ENCODE assay signal across 21 cellular contexts in genomic region chr3:52695798-52696649, GRCh38. TPM values are rescaled to one million over a fixed set of nuclear protein-coding genes. Genes with fewer than 3 reads are reported as not detected.
DNase-seq lines count a peak whose midpoint lies in the region; ATAC-seq, FAIRE-seq and TF ChIP-seq lines count a peak whose summit lies in the region.
"Had no signal": no experiment of that assay in that cellular context is flagged by ENCODE, and none has a peak within 500 bp of the region (broad histone marks: within the 10 kb centered on the region; RNA-seq: fewer than 3 reads in every experiment).

No MANE protein-coding gene starts in this region.

- no peaks in the 10 kb centered on the region for H3K27me3 ChIP-seq in CD4-positive, CD25-positive, alpha-beta regulatory T cell (ENCODE audit: control insufficient read depth, insufficient read depth, low read length)
- no peaks in the 10 kb centered on the region for H3K27me3 ChIP-seq in H1 (replicated peaks in 1 of 4; ENCODE audit: control insufficient read depth in 3 of 4, extremely low read depth in 1 of 4, insufficient read depth in 3 of 4, low read length in 3 of 4)
- H3K27me3 ChIP-seq: ovary had no signal

- H3K23me2 ChIP-seq in H1 (ENCODE audit: low read depth, low read length): no peaks in the 10 kb centered on the region

- H3K79me1 ChIP-seq in H1 (ENCODE audit: low read depth, low read length): no peaks in the 10 kb centered on the region

- no peak overlapping the region for H3K4ac ChIP-seq in H1 (replicated peaks; ENCODE audit: insufficient read length, low read depth, low read length)

- peak overlapping the region; percentile 9 for H3K27ac ChIP-seq in CD4-positive, CD25-positive, alpha-beta regulatory T cell (ENCODE audit: insufficient read depth, low read length, poor library complexity, severe bottlenecking)
- H3K27ac ChIP-seq in H1 (ENCODE audit: low read depth, low read length): no peak overlapping the region
- H3K27ac ChIP-seq: ovary, thoracic aorta had no signal

- H4K5ac ChIP-seq in H1 (ENCODE audit: insufficient read length, low read depth, low read length): no peak overlapping the region

- TF ChIP-seq POLR2A in H1 (IDR thresholded peaks at IDR 0.05; ENCODE audit: control extremely low read depth in 1 of 2, low read depth in 2 of 2, low read length in 2 of 2) (peak; percentile 39 to 76), H54 (IDR thresholded peaks at IDR 0.05; ENCODE audit: low read depth, low read length) (no peak)

- H3K9ac ChIP-seq in H1 (replicated peaks in 1 of 4; ENCODE audit: extremely low read depth in 1 of 4, low read depth in 3 of 4, low read length in 3 of 4): no peak overlapping the region

- H3K56ac ChIP-seq in H1 (replicated peaks; ENCODE audit: insufficient read length, low read depth, low read length): no peak overlapping the region

- H3K14ac ChIP-seq in H1 (ENCODE audit: insufficient read length): no peak overlapping the region

- no peak overlapping the region for H2BK20ac ChIP-seq in H1 (ENCODE audit: low read length)

- FAIRE-seq in H1 (lab: Jason Lieb, UNC) (no peak), H54 (lab: Jason Lieb, UNC) (no peak)

- peaks cover 7 to 13% of the 10 kb centered on the region in 2 experiments for H4K20me1 ChIP-seq in H1 (replicated peaks in 1 of 2; ENCODE audit: control insufficient read depth in 1 of 2, insufficient read depth in 2 of 2, low read length in 2 of 2)

- TF ChIP-seq EP300 in H1 (IDR thresholded peaks at IDR 0.05; ENCODE audit: borderline replicate concordance in 1 of 2, low read depth in 2 of 2, low read length in 2 of 2): no peak

- no peaks in the 10 kb centered on the region; a peak in 1 of 4 replicates for H3K79me2 ChIP-seq in H1 (ENCODE audit: control insufficient read depth in 1 of 2, insufficient read depth in 2 of 2, low read length in 2 of 2)

- no peaks in the 10 kb centered on the region for H3K4me1 ChIP-seq in CD4-positive, CD25-positive, alpha-beta regulatory T cell (ENCODE audit: control insufficient read depth, insufficient read depth, low read length, poor library complexity, severe bottlenecking)
- H3K4me1 ChIP-seq in H1 (replicated peaks in 1 of 4; ENCODE audit: control insufficient read depth in 3 of 4, insufficient read depth in 4 of 4, low read length in 3 of 4): no peaks in the 10 kb centered on the region

- H3K9me3 ChIP-seq in CD4-positive, CD25-positive, alpha-beta regulatory T cell (ENCODE audit: control insufficient read depth in 2 of 2, low read length in 2 of 2): no peaks in the 10 kb centered on the region
- H3K9me3 ChIP-seq in H1 (ENCODE audit: insufficient read depth in 2 of 2, low read depth in 1 of 2, low read length in 1 of 2): no peaks in the 10 kb centered on the region
- H3K9me3 ChIP-seq: ovary, thoracic aorta had no signal

- ATAC-seq in CD4-positive, CD25-positive, alpha-beta regulatory T cell (ENCODE audit: low read depth in 2 of 2): no peak
- ATAC-seq: activated naive CD8-positive, alpha-beta T cell treated with anti-CD3 and anti-CD28 coated beads, Interleukin-2, amount 50 U/mL, for 24 hours; right cardiac atrium; T-cell had no signal

- 93% methylated on average over 4 of the region's 4 CpGs; no CpG with 5 or more reads in 1 of the 2 experiments for WGBS in H1 (ENCODE audit: extremely low coverage in 1 of 2, insufficient coverage in 1 of 2, insufficient read length in 1 of 2, insufficient replicate concordance in 2 of 2, low coverage in 1 of 2, low lambda C conversion rate in 2 of 2, missing lambda C conversion rate in 1 of 2), 2 experiments

- H2BK120ac ChIP-seq in H1 (replicated peaks; ENCODE audit: low read depth, low read length): no peak overlapping the region

- H3K36me3 ChIP-seq in CD4-positive, CD25-positive, alpha-beta regulatory T cell (ENCODE audit: control insufficient read depth, insufficient read depth, low read length): peaks cover 77% of the 10 kb centered on the region
- peaks cover 40 to 72% (median 56%) of the 10 kb centered on the region in 4 experiments for H3K36me3 ChIP-seq in H1 (ENCODE audit: control insufficient read depth in 2 of 4, insufficient read depth in 4 of 4, low read length in 3 of 4)
- H3K36me3 ChIP-seq: ovary had no signal

- no peak overlapping the region for H3K18ac ChIP-seq in H1 (ENCODE audit: extremely low read depth, low read length)

- CTCF ChIA-PET in activated CD4-positive, alpha-beta memory T cell treated with anti-CD3 and anti-CD28 coated beads for 36 hours (lab: Charles Lee): interaction anchor here (1.5 kb wide), 1 partner anchor 151 kb away, joined by 3 read pairs; no protein-coding TSS in a partner anchor
- CTCF ChIA-PET in activated CD4-positive, alpha-beta memory T cell treated with anti-CD3 and anti-CD28 coated beads, Interleukin-2, amount 10 ng/mL, durations not matched to agents 7 days and 5 days (lab: Charles Lee): interaction anchor here (1.7 kb wide), 1 partner anchor 8 kb away, joined by 6 read pairs; no protein-coding TSS in a partner anchor
- CTCF ChIA-PET in H1 (lab: Charles Lee; ENCODE audit: partially characterized antibody): interaction anchor here (0.6 to 1.7 kb wide), 4 partner anchors 10 to 103 kb away, joined by 3 to 4 read pairs (median 3); partner anchors contain the start of genes GLT8D1 and SPCS1

- no peak overlapping the region for H2AFZ ChIP-seq in H1 (ENCODE audit: low read length)

- H4K91ac ChIP-seq in H1 (replicated peaks; ENCODE audit: insufficient read length, low read length): no peak overlapping the region

- H2BK12ac ChIP-seq in H1 (ENCODE audit: low read depth, low read length): no peak overlapping the region

- no peak overlapping the region for H3K4me2 ChIP-seq in H1 (ENCODE audit: insufficient read depth in 1 of 2, low read depth in 2 of 2, low read length in 2 of 2)

- H2BK5ac ChIP-seq in H1 (ENCODE audit: low read depth, low read length): no peak overlapping the region

- H3K27ac Mint-ChIP-seq in activated CD4-positive, alpha-beta memory T cell treated with anti-CD3 and anti-CD28 coated beads for 36 hours: peak overlapping the region; percentile 51
- no peak overlapping the region for H3K27ac Mint-ChIP-seq in activated CD4-positive, alpha-beta memory T cell treated with anti-CD3 and anti-CD28 coated beads, Interleukin-2, amount 10 ng/mL, durations not matched to agents 7 days and 5 days
- H3K27ac Mint-ChIP-seq in CD4-positive, CD25-positive, alpha-beta regulatory T cell: peak overlapping the region in 1 of 3 donors; percentile 20
- H3K27ac Mint-ChIP-seq in IgD-negative memory B cell: peak overlapping the region in 2 of 3 donors; percentile 28 to 41
- H3K27ac Mint-ChIP-seq: activated naive CD8-positive, alpha-beta T cell treated with anti-CD3 and anti-CD28 coated beads, Interleukin-2, amount 50 U/mL, for 24 hours had no signal

- peaks cover 58% of the 10 kb centered on the region for H3K36me3 Mint-ChIP-seq in activated CD4-positive, alpha-beta memory T cell treated with anti-CD3 and anti-CD28 coated beads for 36 hours
- H3K36me3 Mint-ChIP-seq in activated CD4-positive, alpha-beta memory T cell treated with anti-CD3 and anti-CD28 coated beads, Interleukin-2, amount 10 ng/mL, durations not matched to agents 7 days and 5 days (ENCODE audit: low read depth): peaks cover 65% of the 10 kb centered on the region
- peaks cover 22% of the 10 kb centered on the region for H3K36me3 Mint-ChIP-seq in CD4-positive, CD25-positive, alpha-beta regulatory T cell
- H3K36me3 Mint-ChIP-seq in IgD-negative memory B cell: peaks cover 4% of the 10 kb centered on the region

- intact Hi-C loops in activated CD4-positive, alpha-beta memory T cell treated with anti-CD3 and anti-CD28 coated beads for 36 hours (cut with micrococcal nuclease): no loop called here

- H3K4me3 ChIP-seq in CD4-positive, CD25-positive, alpha-beta regulatory T cell (ENCODE audit: low read depth, low read length): no peak overlapping the region
- no peak overlapping the region for H3K4me3 ChIP-seq in H1 (ENCODE audit: extremely low read depth in 1 of 4, insufficient read depth in 2 of 4, low read depth in 3 of 4, low read length in 4 of 4)
- H3K4me3 ChIP-seq: lung, ovary, thoracic aorta had no signal

- no peaks in the 10 kb centered on the region for H3K9me3 Mint-ChIP-seq in activated CD4-positive, alpha-beta memory T cell treated with anti-CD3 and anti-CD28 coated beads for 36 hours
- no peaks in the 10 kb centered on the region for H3K9me3 Mint-ChIP-seq in activated CD4-positive, alpha-beta memory T cell treated with anti-CD3 and anti-CD28 coated beads, Interleukin-2, amount 10 ng/mL, durations not matched to agents 7 days and 5 days
- H3K9me3 Mint-ChIP-seq in CD4-positive, CD25-positive, alpha-beta regulatory T cell: no peaks in the 10 kb centered on the region
- H3K9me3 Mint-ChIP-seq in IgD-negative memory B cell: no peaks in the 10 kb centered on the region
- H3K9me3 Mint-ChIP-seq: activated naive CD8-positive, alpha-beta T cell treated with anti-CD3 and anti-CD28 coated beads, Interleukin-2, amount 50 U/mL, for 24 hours; brain; T-cell had no signal

- no peak overlapping the region for H3K23ac ChIP-seq in H1 (ENCODE audit: insufficient read length)

- H3K4me3 Mint-ChIP-seq in activated CD4-positive, alpha-beta memory T cell treated with anti-CD3 and anti-CD28 coated beads for 36 hours: no peak overlapping the region
- no peak overlapping the region for H3K4me3 Mint-ChIP-seq in activated CD4-positive, alpha-beta memory T cell treated with anti-CD3 and anti-CD28 coated beads, Interleukin-2, amount 10 ng/mL, durations not matched to agents 7 days and 5 days
- no peak overlapping the region for H3K4me3 Mint-ChIP-seq in CD4-positive, CD25-positive, alpha-beta regulatory T cell
- no peak overlapping the region for H3K4me3 Mint-ChIP-seq in IgD-negative memory B cell
- H3K4me3 Mint-ChIP-seq: activated naive CD8-positive, alpha-beta T cell treated with anti-CD3 and anti-CD28 coated beads, Interleukin-2, amount 50 U/mL, for 24 hours; brain; T-cell had no signal

- H3K4me1 Mint-ChIP-seq in activated CD4-positive, alpha-beta memory T cell treated with anti-CD3 and anti-CD28 coated beads for 36 hours (ENCODE audit: low read depth): peaks cover 50% of the 10 kb centered on the region
- peaks cover 19% of the 10 kb centered on the region for H3K4me1 Mint-ChIP-seq in activated CD4-positive, alpha-beta memory T cell treated with anti-CD3 and anti-CD28 coated beads, Interleukin-2, amount 10 ng/mL, durations not matched to agents 7 days and 5 days
- H3K4me1 Mint-ChIP-seq in CD4-positive, CD25-positive, alpha-beta regulatory T cell: peaks cover 0 to 13% (median 3%) of the 10 kb centered on the region in 4 donors
- peaks cover 0 to 2% (median under 1%) of the 10 kb centered on the region in 3 donors for H3K4me1 Mint-ChIP-seq in IgD-negative memory B cell
- H3K4me1 Mint-ChIP-seq: brain had no signal

- no peaks in the 10 kb centered on the region for H3K27me3 Mint-ChIP-seq in activated CD4-positive, alpha-beta memory T cell treated with anti-CD3 and anti-CD28 coated beads for 36 hours
- H3K27me3 Mint-ChIP-seq in activated CD4-positive, alpha-beta memory T cell treated with anti-CD3 and anti-CD28 coated beads, Interleukin-2, amount 10 ng/mL, durations not matched to agents 7 days and 5 days: no peaks in the 10 kb centered on the region
- no peaks in the 10 kb centered on the region for H3K27me3 Mint-ChIP-seq in CD4-positive, CD25-positive, alpha-beta regulatory T cell
- no peaks in the 10 kb centered on the region for H3K27me3 Mint-ChIP-seq in IgD-negative memory B cell
- H3K27me3 Mint-ChIP-seq: activated naive CD8-positive, alpha-beta T cell treated with anti-CD3 and anti-CD28 coated beads, Interleukin-2, amount 50 U/mL, for 24 hours; brain; T-cell had no signal

- TF ChIP-seq RAD21 in H1 (IDR thresholded peaks at IDR 0.05 in 1 of 2, conservative IDR thresholded peaks at IDR 0.05 in 1 of 2; ENCODE audit: low read depth in 2 of 2, low read length in 2 of 2): no peak

- H4K8ac ChIP-seq in H1 (ENCODE audit: extremely low read depth, insufficient read depth, low read length): no peak overlapping the region

- POLR2A ChIA-PET in activated CD4-positive, alpha-beta memory T cell treated with anti-CD3 and anti-CD28 coated beads for 36 hours (lab: Charles Lee): interaction anchor here (1.6 to 4.1 kb wide), 2 partner anchors 9 to 11 kb away, joined by 3 to 14 read pairs; partner anchors contain the start of genes GLT8D1 and SPCS1
- POLR2A ChIA-PET in activated CD4-positive, alpha-beta memory T cell treated with anti-CD3 and anti-CD28 coated beads, Interleukin-2, amount 10 ng/mL, durations not matched to agents 7 days and 5 days (lab: Charles Lee): interaction anchor here (0.8 to 1.9 kb wide), 4 partner anchors 8 to 10 kb away, joined by 3 to 18 read pairs (median 8); partner anchors contain the start of genes GLT8D1 and SPCS1
- POLR2A ChIA-PET in H1 (lab: Charles Lee; ENCODE audit: partially characterized antibody): interaction anchor here (1.3 to 18.8 kb wide), 6 partner anchors 5 to 74 kb away, joined by 3 to 347 read pairs (median 56); partner anchors contain the start of genes GLT8D1, GNL3, PBRM1 and SPCS1

- TF ChIP-seq CTCF in H1 (IDR thresholded peaks at IDR 0.05; ENCODE audit: control extremely low read depth in 1 of 3, insufficient read depth in 1 of 3, low read depth in 1 of 3, low read length in 3 of 3): no peak

- no peak overlapping the region for H2BK15ac ChIP-seq in H1 (ENCODE audit: low read length)

- DNase-seq in activated CD4-positive, alpha-beta memory T cell treated with anti-CD3 and anti-CD28 coated beads for 36 hours: no peak
- DNase-seq in activated CD4-positive, alpha-beta memory T cell treated with anti-CD3 and anti-CD28 coated beads, Interleukin-2, amount 10 ng/mL, durations not matched to agents 7 days and 5 days: no peak
- no peak for DNase-seq in CD4-positive, CD25-positive, alpha-beta regulatory T cell
- DNase-seq in H1 (ENCODE audit: low read depth in 1 of 2, low spot score in 2 of 2) (peak in 1 of 2 experiments; percentile 30), H54 (ENCODE audit: insufficient read length, low spot score) (no peak), ureter (ENCODE audit: low spot score) (no peak)
- no peak for DNase-seq in stimulated activated CD8-positive, alpha-beta memory T cell treated with anti-CD3 and anti-CD28 coated beads, Interleukin-4, amount 100 ng/mL, for 48 hours
- DNase-seq: activated naive CD8-positive, alpha-beta T cell treated with anti-CD3 and anti-CD28 coated beads, Interleukin-2, amount 50 U/mL, for 24 hours; C1 segment of cervical spinal cord; GF-D8; NCI-H2171; OCI-M1; ovary; right cardiac atrium; SHP77; stimulated activated CD4-positive, alpha-beta T cell treated with anti-CD3 and anti-CD28 coated beads, Interleukin-15, amount 100 ng/mL, for 24 hours; T-cell had no signal

- no peak overlapping the region for H2AK5ac ChIP-seq in H1 (ENCODE audit: low read depth, low read length)

RNA-seq across cellular contexts. Expression of gene GLT8D1, which starts 9.6 kb away (rescaled TPM):
- 10 to 100 TPM; 34.1 to 36.9 TPM for total RNA-seq in activated CD4-positive, alpha-beta memory T cell treated with anti-CD3 and anti-CD28 coated beads for 36 hours
- total RNA-seq in activated CD4-positive, alpha-beta memory T cell treated with anti-CD3 and anti-CD28 coated beads, Interleukin-2, amount 10 ng/mL, durations not matched to agents 7 days and 5 days: 10 to 100 TPM; 43.4 to 46.7 TPM
- 26.6 TPM for total RNA-seq in CD4-positive, CD25-positive, alpha-beta regulatory T cell
- 10 to 100 TPM; 61.9 to 73.4 (median 68.1) TPM for polyA plus RNA-seq in CD4-positive, CD25-positive, alpha-beta regulatory T cell
- polyA plus RNA-seq in IgD-negative memory B cell (38.0 TPM), H1 (2011; rRNA removed) (23.2 and 29.0 TPM in 2 replicates)
- 33.6 and 33.8 TPM in 2 replicates for total RNA-seq in H1 (2021; fragmentation: NEBNext Ultra II Directional; extraction: Animal tissue kit (Norgen Biotek cat#: 25700))
- polyA plus RNA-seq in H1 (2011; cell fraction: cytosol; rRNA removed): 36.7 TPM
- 24.5 TPM for polyA plus RNA-seq in H1 (2011; cell fraction: nucleus; rRNA removed)
- 35.9 to 43.3 TPM (median 40.6 TPM) in 4 replicates for polyA plus RNA-seq in H1 (2012, experiment 1 of 2)
- 9.9 TPM for polyA plus RNA-seq in H1 (2012, experiment 2 of 2)
- polyA plus RNA-seq in H1 (2013, experiment 1 of 2): 37.3 TPM
- polyA plus RNA-seq in H1 (2013, experiment 2 of 2): 39.4 TPM
- polyA minus RNA-seq in H1 (2011; rRNA and poly(A)+ RNA removed): 24.8 and 35.3 TPM in 2 replicates
- 19.2 TPM for polyA minus RNA-seq in H1 (2011; cell fraction: cytosol; rRNA and poly(A)+ RNA removed)
- polyA minus RNA-seq in H1 (2011; cell fraction: nucleus; rRNA and poly(A)+ RNA removed): 20.0 TPM
- total RNA-seq in ureter: 52.3 TPM

RNA-seq across cellular contexts. Expression of gene SPCS1, which starts 9.9 kb away (rescaled TPM):
- total RNA-seq in activated CD4-positive, alpha-beta memory T cell treated with anti-CD3 and anti-CD28 coated beads for 36 hours: 100 to 1,000 TPM; 132 TPM
- 100 to 1,000 TPM; 107 to 108 TPM for total RNA-seq in activated CD4-positive, alpha-beta memory T cell treated with anti-CD3 and anti-CD28 coated beads, Interleukin-2, amount 10 ng/mL, durations not matched to agents 7 days and 5 days
- 57.6 TPM for total RNA-seq in CD4-positive, CD25-positive, alpha-beta regulatory T cell
- polyA plus RNA-seq in CD4-positive, CD25-positive, alpha-beta regulatory T cell: 100 to 1,000 TPM; 304 to 318 (median 312) TPM
- 326 TPM for polyA plus RNA-seq in IgD-negative memory B cell
- 102 and 104 TPM in 2 replicates for total RNA-seq in H1 (2021; fragmentation: NEBNext Ultra II Directional; extraction: Animal tissue kit (Norgen Biotek cat#: 25700))
- 185 and 191 TPM in 2 replicates for polyA plus RNA-seq in H1 (2011; rRNA removed)
- polyA plus RNA-seq in H1 (2011; cell fraction: cytosol; rRNA removed): 116 TPM
- polyA plus RNA-seq in H1 (2011; cell fraction: nucleus; rRNA removed): 41.6 TPM
- polyA plus RNA-seq in H1 (2012, experiment 1 of 2): 101 to 107 TPM (median 105 TPM) in 4 replicates
- polyA plus RNA-seq in H1 (2012, experiment 2 of 2): 190 TPM
- polyA plus RNA-seq in H1 (2013, experiment 1 of 2): 160 TPM
- 193 TPM for polyA plus RNA-seq in H1 (2013, experiment 2 of 2)
- 44.5 and 44.8 TPM in 2 replicates for polyA minus RNA-seq in H1 (2011; rRNA and poly(A)+ RNA removed)
- polyA minus RNA-seq in H1 (2011; cell fraction: cytosol; rRNA and poly(A)+ RNA removed): 84.5 TPM
- polyA minus RNA-seq in H1 (2011; cell fraction: nucleus; rRNA and poly(A)+ RNA removed): 26.5 TPM
- 125 TPM for total RNA-seq in ureter

RNA-seq across cellular contexts. Expression of gene GNL3, which starts 10.2 kb away (rescaled TPM):
- 100 to 1,000 TPM; 167 to 172 TPM for total RNA-seq in activated CD4-positive, alpha-beta memory T cell treated with anti-CD3 and anti-CD28 coated beads for 36 hours
- total RNA-seq in activated CD4-positive, alpha-beta memory T cell treated with anti-CD3 and anti-CD28 coated beads, Interleukin-2, amount 10 ng/mL, durations not matched to agents 7 days and 5 days: 10 to 100 TPM; 66.8 to 67.5 TPM
- 75.7 TPM for total RNA-seq in CD4-positive, CD25-positive, alpha-beta regulatory T cell
- polyA plus RNA-seq in CD4-positive, CD25-positive, alpha-beta regulatory T cell: 10 to 100 TPM; 42.4 to 61.5 (median 51.8) TPM
- polyA plus RNA-seq in IgD-negative memory B cell (64.0 TPM), H1 (2011; rRNA removed) (35.7 and 45.5 TPM in 2 replicates)
- total RNA-seq in H1 (2021; fragmentation: NEBNext Ultra II Directional; extraction: Animal tissue kit (Norgen Biotek cat#: 25700)): 174 and 184 TPM in 2 replicates
- 86.4 TPM for polyA plus RNA-seq in H1 (2011; cell fraction: cytosol; rRNA removed)
- 72.8 TPM for polyA plus RNA-seq in H1 (2011; cell fraction: nucleus; rRNA removed)
- 111 to 199 TPM (median 124 TPM) in 4 replicates for polyA plus RNA-seq in H1 (2012, experiment 1 of 2)
- polyA plus RNA-seq in H1 (2012, experiment 2 of 2): 15.1 TPM
- 298 TPM for polyA plus RNA-seq in H1 (2013, experiment 1 of 2)
- polyA plus RNA-seq in H1 (2013, experiment 2 of 2): 281 TPM
- polyA minus RNA-seq in H1 (2011; rRNA and poly(A)+ RNA removed): 72.7 and 83.0 TPM in 2 replicates
- 61.6 TPM for polyA minus RNA-seq in H1 (2011; cell fraction: cytosol; rRNA and poly(A)+ RNA removed)
- 148 TPM for polyA minus RNA-seq in H1 (2011; cell fraction: nucleus; rRNA and poly(A)+ RNA removed)
- total RNA-seq in ureter: 174 TPM

RNA-seq across cellular contexts. Expression of gene PBRM1, which starts 10.3 kb away (rescaled TPM):
- 10 to 100 TPM; 52.3 to 59.2 TPM for total RNA-seq in activated CD4-positive, alpha-beta memory T cell treated with anti-CD3 and anti-CD28 coated beads for 36 hours
- 10 to 100 TPM; 69.0 to 70.2 TPM for total RNA-seq in activated CD4-positive, alpha-beta memory T cell treated with anti-CD3 and anti-CD28 coated beads, Interleukin-2, amount 10 ng/mL, durations not matched to agents 7 days and 5 days
- 58.7 TPM for total RNA-seq in CD4-positive, CD25-positive, alpha-beta regulatory T cell
- polyA plus RNA-seq in CD4-positive, CD25-positive, alpha-beta regulatory T cell: 10 to 100 TPM; 59.4 to 73.4 (median 67.9) TPM
- polyA plus RNA-seq in IgD-negative memory B cell (81.1 TPM), H1 (2011; rRNA removed) (17.0 and 19.3 TPM in 2 replicates)
- 65.8 and 65.9 TPM in 2 replicates for total RNA-seq in H1 (2021; fragmentation: NEBNext Ultra II Directional; extraction: Animal tissue kit (Norgen Biotek cat#: 25700))
- 19.6 TPM for polyA plus RNA-seq in H1 (2011; cell fraction: cytosol; rRNA removed)
- 23.7 TPM for polyA plus RNA-seq in H1 (2011; cell fraction: nucleus; rRNA removed)
- 19.4 to 31.4 TPM (median 26.0 TPM) in 4 replicates for polyA plus RNA-seq in H1 (2012, experiment 1 of 2)
- polyA plus RNA-seq in H1 (2012, experiment 2 of 2): 1.2 TPM
- polyA plus RNA-seq in H1 (2013, experiment 1 of 2): 28.5 TPM
- 29.0 TPM for polyA plus RNA-seq in H1 (2013, experiment 2 of 2)
- polyA minus RNA-seq in H1 (2011; rRNA and poly(A)+ RNA removed): 68.4 and 96.0 TPM in 2 replicates
- 30.8 TPM for polyA minus RNA-seq in H1 (2011; cell fraction: cytosol; rRNA and poly(A)+ RNA removed)
- 86.5 TPM for polyA minus RNA-seq in H1 (2011; cell fraction: nucleus; rRNA and poly(A)+ RNA removed)
- 82.3 TPM for total RNA-seq in ureter
